Comparison of ENCODE assay signal across 28 cellular contexts in genomic region chr7:122676466-122676865, GRCh38. TPM values are rescaled to one million over a fixed set of nuclear protein-coding genes. Genes with fewer than 3 reads are reported as not detected.
DNase-seq lines count a peak whose midpoint lies in the region; ATAC-seq, FAIRE-seq and TF ChIP-seq lines count a peak whose summit lies in the region.
"Had no signal": no experiment of that assay in that cellular context is flagged by ENCODE, and none has a peak within 500 bp of the region (broad histone marks: within the 10 kb centered on the region; RNA-seq: fewer than 3 reads in every experiment).

No MANE protein-coding gene starts in this region.

- peaks cover 60% of the 10 kb centered on the region for H3K4me1 Mint-ChIP-seq in WTC11
- H3K4me1 Mint-ChIP-seq: activated naive CD4-positive, alpha-beta T cell treated with anti-CD3 and anti-CD28 coated beads, Interleukin-2, amount 50 U/mL, for 24 hours; natural killer cell; stimulated activated effector memory CD8-positive, alpha-beta T cell treated with anti-CD3 and anti-CD28 coated beads, Interleukin-12 subunit alpha, Interleukin-12 subunit beta, amount 100 ng/mL, for 72 hours had no signal

- no TSS peak for BruUV-seq in A673 (replicated peaks; lab: Mats Ljungman, UMichigan)

- H3K36me3 ChIP-seq in A673 (ENCODE audit: insufficient read depth, low read length, poor library complexity, severe bottlenecking) (no peaks in the 10 kb centered on the region), WERI-Rb-1 (no peaks in the 10 kb centered on the region)
- H3K36me3 ChIP-seq: BLaER1 had no signal

- TF ChIP-seq POLR2A in H54 (IDR thresholded peaks at IDR 0.05; ENCODE audit: low read depth, low read length): no peak

- H3K9me3 Mint-ChIP-seq in WTC11: peaks cover 25% of the 10 kb centered on the region
- H3K9me3 Mint-ChIP-seq: activated naive CD4-positive, alpha-beta T cell treated with anti-CD3 and anti-CD28 coated beads, Interleukin-2, amount 50 U/mL, for 24 hours had no signal

- H3K4me3 ChIP-seq in A673 (ENCODE audit: low read depth, low read length, poor library complexity, severe bottlenecking) (no peak overlapping the region), WERI-Rb-1 (ENCODE audit: low read depth, low read length) (no peak overlapping the region)
- H3K4me3 ChIP-seq: BLaER1 had no signal

- H3K9me3 ChIP-seq in A673 (ENCODE audit: low read depth, low read length, poor library complexity, severe bottlenecking): no peaks in the 10 kb centered on the region
- no peaks in the 10 kb centered on the region for H3K9me3 ChIP-seq in WERI-Rb-1 (ENCODE audit: severe bottlenecking)
- H3K9me3 ChIP-seq: BLaER1, SK-N-SH had no signal

- H3K27me3 ChIP-seq in A673 (replicated peaks; ENCODE audit: insufficient read depth, low read depth, low read length, poor library complexity) (no peaks in the 10 kb centered on the region), WERI-Rb-1 (ENCODE audit: insufficient read depth, low read depth, severe bottlenecking) (no peaks in the 10 kb centered on the region)
- H3K27me3 ChIP-seq: BLaER1 had no signal

- peak overlapping the region; percentile 100 for H3K27ac Mint-ChIP-seq in WTC11
- H3K27ac Mint-ChIP-seq: activated naive CD4-positive, alpha-beta T cell treated with anti-CD3 and anti-CD28 coated beads, Interleukin-2, amount 50 U/mL, for 24 hours; activated T-cell treated with anti-CD3 and anti-CD28 coated beads, Interleukin-2, amount 50 U/mL, for 72 hours; dendritic cell treated with granulocyte-macrophage colony-stimulating factor and Interleukin-4, amounts not matched to agents 40 ng/mL and 50 ng/mL, for 4 days; HFFc6; natural killer cell; stimulated activated effector memory CD8-positive, alpha-beta T cell treated with anti-CD3 and anti-CD28 coated beads, Interleukin-12 subunit alpha, Interleukin-12 subunit beta, amount 100 ng/mL, for 72 hours had no signal

- no peak overlapping the region for H3K4me3 Mint-ChIP-seq in WTC11
- H3K4me3 Mint-ChIP-seq: activated naive CD4-positive, alpha-beta T cell treated with anti-CD3 and anti-CD28 coated beads, Interleukin-2, amount 50 U/mL, for 24 hours; activated T-cell treated with anti-CD3 and anti-CD28 coated beads, Interleukin-2, amount 50 U/mL, for 72 hours; dendritic cell treated with granulocyte-macrophage colony-stimulating factor and Interleukin-4, amounts not matched to agents 40 ng/mL and 50 ng/mL, for 4 days; HFFc6; natural killer cell; stimulated activated effector memory CD8-positive, alpha-beta T cell treated with anti-CD3 and anti-CD28 coated beads, Interleukin-12 subunit alpha, Interleukin-12 subunit beta, amount 100 ng/mL, for 72 hours had no signal

- TF ChIP-seq CTCF in A673 (conservative IDR thresholded peaks at IDR 0.05; ENCODE audit: low read depth, low read length) (no peak), WTC11 (IDR thresholded peaks at IDR 0.05) (no peak), WERI-Rb-1 (IDR thresholded peaks at IDR 0.05; ENCODE audit: low read depth, low read length) (no peak)

- no peaks in the 10 kb centered on the region for H3K27me3 Mint-ChIP-seq in WTC11 (ENCODE audit: low read depth)
- H3K27me3 Mint-ChIP-seq: activated naive CD4-positive, alpha-beta T cell treated with anti-CD3 and anti-CD28 coated beads, Interleukin-2, amount 50 U/mL, for 24 hours; dendritic cell treated with granulocyte-macrophage colony-stimulating factor and Interleukin-4, amounts not matched to agents 40 ng/mL and 50 ng/mL, for 4 days had no signal

- POLR2A ChIA-PET in A673 (lab: Charles Lee; ENCODE audit: low non-redundant PET): interaction anchor here (0.7 kb wide), 1 partner anchor 11 kb away, joined by 3 read pairs; no protein-coding TSS in a partner anchor
- POLR2A ChIA-PET in WTC11 (lab: Charles Lee): no interaction called here

- FAIRE-seq in H54 (lab: Jason Lieb, UNC): peak; percentile 38

- CTCF ChIA-PET in A673 (lab: Charles Lee) (no interaction called here), WTC11 (lab: Charles Lee) (interaction anchor here (2.3 kb wide), 1 partner anchor 13 kb away, joined by 7 read pairs; no protein-coding TSS in a partner anchor)

- peaks cover 27% of the 10 kb centered on the region for H3K36me3 Mint-ChIP-seq in WTC11
- H3K36me3 Mint-ChIP-seq: activated naive CD4-positive, alpha-beta T cell treated with anti-CD3 and anti-CD28 coated beads, Interleukin-2, amount 50 U/mL, for 24 hours; natural killer cell; stimulated activated effector memory CD8-positive, alpha-beta T cell treated with anti-CD3 and anti-CD28 coated beads, Interleukin-12 subunit alpha, Interleukin-12 subunit beta, amount 100 ng/mL, for 72 hours had no signal

- H3K27ac ChIP-seq in A673 (ENCODE audit: low read depth, low read length, poor library complexity, severe bottlenecking): no peak overlapping the region
- H3K27ac ChIP-seq in WERI-Rb-1: no peak overlapping the region
- H3K27ac ChIP-seq: BLaER1 had no signal

- peak; percentile 23 for DNase-seq in A673 (ENCODE audit: low spot score)
- DNase-seq in H54 (ENCODE audit: insufficient read length, low spot score): no peak
- peak; percentile 36 for DNase-seq in NCI-H2196 treated with DMSO at 0.1 percent for 48 hours (lab: John Stamatoyannopoulos, UW; ENCODE audit: unreplicated experiment)
- DNase-seq in WTC11 (ENCODE audit: low spot score): no peak
- no peak for DNase-seq in Ammon's horn (ENCODE audit: low spot score)
- DNase-seq in HUDEP-2 (lab: John Stamatoyannopoulos, UW; ENCODE audit: unreplicated experiment in 76 of 76): no peak
- DNase-seq in WERI-Rb-1: no peak
- DNase-seq in HCEC 1CT: no peak
- DNase-seq: ACHN; activated CD4-positive, alpha-beta T cell treated with anti-CD3 and anti-CD28 coated beads for 48 hours; activated T-cell treated with anti-CD3 and anti-CD28 coated beads, Interleukin-2, amount 50 U/mL, for 72 hours; aorta; COR-L47; EL; HFFc6; islet precursor cell; natural killer cell; NCI-H1694; NCI-H446 treated with DMSO at 0.1 percent for 48 hours; RPMI8226; SK-N-SH; stimulated activated CD4-positive, alpha-beta T cell treated with anti-CD3 and anti-CD28 coated beads, Interleukin-2, amount 100 ng/mL, for 48 hours; T-helper 2 cell had no signal

- peaks cover 6% of the 10 kb centered on the region for H3K4me1 ChIP-seq in A673 (ENCODE audit: insufficient read depth, low read length, poor library complexity, severe bottlenecking)
- H3K4me1 ChIP-seq: BLaER1 had no signal

- intact Hi-C loops in A673 (cut with micrococcal nuclease; ENCODE audit: unreplicated experiment): no loop called here

- no peak for ATAC-seq in WTC11
- ATAC-seq: activated T-cell treated with anti-CD3 and anti-CD28 coated beads, Interleukin-2, amount 50 U/mL, for 72 hours; natural killer cell; stimulated activated effector memory CD8-positive, alpha-beta T cell treated with anti-CD3 and anti-CD28 coated beads, Interleukin-12 subunit alpha, Interleukin-12 subunit beta, amount 100 ng/mL, for 72 hours had no signal

TF ChIP-seq in WTC11, 78 proteins besides CTCF, POLR2A, EP300 and RAD21:
- TF ChIP-seq KAT7 (CRISPR knock-in tag; IDR thresholded peaks at IDR 0.05; ENCODE audit: borderline replicate concordance) (no peak), MLX (CRISPR knock-in tag; IDR thresholded peaks at IDR 0.05) (no peak), OVOL2 (CRISPR knock-in tag; IDR thresholded peaks at IDR 0.05; ENCODE audit: borderline replicate concordance) (no peak), NFATC4 (CRISPR knock-in tag; IDR thresholded peaks at IDR 0.05) (no peak), SMAD3 (CRISPR knock-in tag; IDR thresholded peaks at IDR 0.05; ENCODE audit: borderline replicate concordance) (no peak), ZNF121 (CRISPR knock-in tag; IDR thresholded peaks at IDR 0.05) (no peak), ZMAT4 (CRISPR knock-in tag; IDR thresholded peaks at IDR 0.05) (no peak)
- TF ChIP-seq, protein P1, sequence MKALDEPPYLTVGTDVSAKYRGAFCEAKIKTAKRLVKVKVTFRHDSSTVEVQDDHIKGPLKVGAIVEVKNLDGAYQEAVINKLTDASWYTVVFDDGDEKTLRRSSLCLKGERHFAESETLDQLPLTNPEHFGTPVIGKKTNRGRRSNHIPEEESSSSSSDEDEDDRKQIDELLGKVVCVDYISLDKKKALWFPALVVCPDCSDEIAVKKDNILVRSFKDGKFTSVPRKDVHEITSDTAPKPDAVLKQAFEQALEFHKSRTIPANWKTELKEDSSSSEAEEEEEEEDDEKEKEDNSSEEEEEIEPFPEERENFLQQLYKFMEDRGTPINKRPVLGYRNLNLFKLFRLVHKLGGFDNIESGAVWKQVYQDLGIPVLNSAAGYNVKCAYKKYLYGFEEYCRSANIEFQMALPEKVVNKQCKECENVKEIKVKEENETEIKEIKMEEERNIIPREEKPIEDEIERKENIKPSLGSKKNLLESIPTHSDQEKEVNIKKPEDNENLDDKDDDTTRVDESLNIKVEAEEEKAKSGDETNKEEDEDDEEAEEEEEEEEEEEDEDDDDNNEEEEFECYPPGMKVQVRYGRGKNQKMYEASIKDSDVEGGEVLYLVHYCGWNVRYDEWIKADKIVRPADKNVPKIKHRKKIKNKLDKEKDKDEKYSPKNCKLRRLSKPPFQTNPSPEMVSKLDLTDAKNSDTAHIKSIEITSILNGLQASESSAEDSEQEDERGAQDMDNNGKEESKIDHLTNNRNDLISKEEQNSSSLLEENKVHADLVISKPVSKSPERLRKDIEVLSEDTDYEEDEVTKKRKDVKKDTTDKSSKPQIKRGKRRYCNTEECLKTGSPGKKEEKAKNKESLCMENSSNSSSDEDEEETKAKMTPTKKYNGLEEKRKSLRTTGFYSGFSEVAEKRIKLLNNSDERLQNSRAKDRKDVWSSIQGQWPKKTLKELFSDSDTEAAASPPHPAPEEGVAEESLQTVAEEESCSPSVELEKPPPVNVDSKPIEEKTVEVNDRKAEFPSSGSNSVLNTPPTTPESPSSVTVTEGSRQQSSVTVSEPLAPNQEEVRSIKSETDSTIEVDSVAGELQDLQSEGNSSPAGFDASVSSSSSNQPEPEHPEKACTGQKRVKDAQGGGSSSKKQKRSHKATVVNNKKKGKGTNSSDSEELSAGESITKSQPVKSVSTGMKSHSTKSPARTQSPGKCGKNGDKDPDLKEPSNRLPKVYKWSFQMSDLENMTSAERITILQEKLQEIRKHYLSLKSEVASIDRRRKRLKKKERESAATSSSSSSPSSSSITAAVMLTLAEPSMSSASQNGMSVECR (CRISPR knock-in tag; IDR thresholded peaks at IDR 0.05; ENCODE audit: borderline replicate concordance): no peak

RNA-seq across cellular contexts. Expression of gene RNF133, which starts 22.5 kb away (rescaled TPM):
- 3.4 and 4.9 TPM in 2 replicates for total RNA-seq in A673 (2021)
- 0.11 to 0.15 TPM in 2 of 3 replicates, not detected in the other for total RNA-seq in WTC11 (2021)
- total RNA-seq: activated CD8-positive, alpha-beta memory T cell treated with anti-CD3 and anti-CD28 coated beads for 36 hours; activated T-cell treated with anti-CD3 and anti-CD28 coated beads, Interleukin-2, amount 50 U/mL, for 72 hours; HFFc6; natural killer cell had no signal

RNA-seq across cellular contexts. Expression of gene RNF148, which starts 26.3 kb away (rescaled TPM):
- total RNA-seq in A673 (2021) (5.4 and 6.1 TPM in 2 replicates), WTC11 (2021) (0.17 to 0.32 TPM in 2 of 3 replicates, not detected in the other)
- total RNA-seq: activated CD8-positive, alpha-beta memory T cell treated with anti-CD3 and anti-CD28 coated beads for 36 hours; activated T-cell treated with anti-CD3 and anti-CD28 coated beads, Interleukin-2, amount 50 U/mL, for 72 hours; HFFc6; natural killer cell had no signal

Comparison
In these comparisons a context has a peak if more than half of its experiments do, and no peak if none do; other contexts are left out.
1. DNase-seq: peak in A673 (single experiment) and NCI-H2196 treated with DMSO at 0.1 percent for 48 hours (single experiment); none in H54 (single experiment), WTC11 (single experiment), Ammon's horn (single experiment), HUDEP-2 (0 of 76), WERI-Rb-1 (single experiment) and HCEC 1CT (single experiment).